ENCODE assay signal across 8 cellular contexts in the genomic region with DNA sequence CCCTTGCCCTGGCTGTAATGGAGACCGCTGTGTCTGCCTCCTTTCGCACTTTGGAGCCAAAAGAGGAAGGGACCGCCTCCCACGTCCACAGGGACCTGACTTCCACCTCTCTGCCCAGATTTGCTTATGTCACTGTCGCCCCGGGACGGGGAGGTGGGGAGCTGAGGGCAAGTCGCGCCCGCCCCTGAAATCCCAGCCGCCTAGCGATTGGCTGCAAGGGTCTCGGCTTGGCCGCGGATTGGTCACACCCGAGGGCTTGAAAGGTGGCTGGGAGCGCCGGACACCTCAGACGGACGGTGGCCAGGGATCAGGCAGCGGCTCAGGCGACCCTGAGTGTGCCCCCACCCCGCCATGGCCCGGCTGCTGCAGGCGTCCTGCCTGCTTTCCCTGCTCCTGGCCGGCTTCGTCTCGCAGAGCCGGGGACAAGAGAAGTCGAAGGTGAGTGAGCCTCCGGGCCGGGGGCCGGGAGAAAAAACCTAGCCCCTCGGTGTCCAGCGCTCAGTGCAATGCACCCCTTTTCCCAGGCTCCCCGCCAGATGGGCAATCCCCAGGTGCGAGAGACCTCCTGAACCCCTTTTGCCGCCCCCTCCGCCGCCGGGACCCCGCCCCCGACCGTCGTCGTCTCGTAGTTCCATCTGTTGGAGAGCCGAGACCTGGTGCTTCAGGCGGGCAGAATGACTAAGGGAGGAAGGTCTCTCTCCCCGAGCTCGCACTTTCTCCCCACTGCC. TPM values are rescaled to one million over a fixed set of nuclear protein-coding genes. Genes with fewer than 3 reads are reported as not detected.
A peak's percentile ranks its signal among the peaks of the same experiment; 100 is the strongest.
DNase-seq lines count a peak whose midpoint lies in the region; ATAC-seq and TF ChIP-seq lines count a peak whose summit lies in the region.

A gene with protein sequence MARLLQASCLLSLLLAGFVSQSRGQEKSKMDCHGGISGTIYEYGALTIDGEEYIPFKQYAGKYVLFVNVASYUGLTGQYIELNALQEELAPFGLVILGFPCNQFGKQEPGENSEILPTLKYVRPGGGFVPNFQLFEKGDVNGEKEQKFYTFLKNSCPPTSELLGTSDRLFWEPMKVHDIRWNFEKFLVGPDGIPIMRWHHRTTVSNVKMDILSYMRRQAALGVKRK (plus strand): TSS at position 288 of the 728 bp plus-strand sequence. CDS start 64 bp downstream, at position 352.

- H3K36me3 ChIP-seq in iPS DF 6.9 (ENCODE audit: control insufficient read depth, insufficient read depth, low read length), result no peaks in the 10 kb centered on the region
- no peaks in the 10 kb centered on the region for H3K36me3 ChIP-seq in rectal smooth muscle tissue (ENCODE audit: control insufficient read depth, insufficient read depth, low read length)

- DNase-seq in activated gamma-delta T cell treated with Interleukin-2 at 50 U/mL for 16 hours (peak; percentile 22), activated gamma-delta T cell (lab: John Stamatoyannopoulos, UW) (no peak), T47D (ENCODE audit: low read depth in 1 of 2, low spot score in 1 of 2) (peak; percentile 94 to 96), iPS DF 6.9 (ENCODE audit: low read depth, low spot score) (peak; percentile 64), foreskin melanocyte (no peak)

- peak within 1 kb of the TSS; percentile 24 for H3K9ac ChIP-seq in rectal smooth muscle tissue (ENCODE audit: low read length)

- no CpG with 5 or more reads among the region's 51 CpGs for WGBS in iPS DF 6.9 (ENCODE audit: insufficient coverage, insufficient read length)

- H3K27me3 ChIP-seq in iPS DF 6.9 (ENCODE audit: control insufficient read depth, insufficient read depth, low read length) (peaks cover 3% of the 10 kb centered on the region; the same call in 1 of the 2 replicates), rectal smooth muscle tissue (ENCODE audit: control insufficient read depth, insufficient read depth, low read length) (no peaks in the 10 kb centered on the region)

- ATAC-seq in HG03095 (IDR thresholded peaks at IDR 0.05; ENCODE audit: unreplicated experiment), result peak; percentile 60

- H3K4me1 ChIP-seq in iPS DF 6.9 (ENCODE audit: control insufficient read depth, insufficient read depth, low read length), result no peaks in the 10 kb centered on the region
- H3K4me1 ChIP-seq in rectal smooth muscle tissue (ENCODE audit: control insufficient read depth, insufficient read depth, low read length), result no peaks in the 10 kb centered on the region

- H3K4me3 ChIP-seq in iPS DF 6.9 (ENCODE audit: low read length) (peak within 1 kb of the TSS; percentile 85), rectal smooth muscle tissue (ENCODE audit: low read length) (peak within 1 kb of the TSS; percentile 76)

- no peaks in the 10 kb centered on the region for H3K9me3 ChIP-seq in iPS DF 6.9 (ENCODE audit: control insufficient read depth, insufficient read depth, low read length)

- H3K27ac ChIP-seq in iPS DF 6.9 (ENCODE audit: low read length), result no peak within 1 kb of the TSS
- H3K27ac ChIP-seq in rectal smooth muscle tissue (ENCODE audit: low read depth, low read length), result peak within 1 kb of the TSS; percentile 19

- in situ Hi-C loops in T47D (cut with HindIII; ENCODE audit: low pct_unique_long_range_greater_than_20kb, low sequenced_read_pairs), result no loop called here

TF ChIP-seq in PFSK-1, 5 proteins besides CTCF, POLR2A, EP300 and RAD21:
- TF ChIP-seq TAF1 (IDR thresholded peaks at IDR 0.05; ENCODE audit: borderline replicate concordance, insufficient read depth, low read length), result peak; percentile 50; the same call in 1 of the 2 replicates
- peak; percentile 68 for TF ChIP-seq POLR2AphosphoS5 (IDR thresholded peaks at IDR 0.05; ENCODE audit: low read depth, low read length)
- no peak for TF ChIP-seq FOXP2 (optimal IDR thresholded peaks at IDR 0.05; ENCODE audit: borderline replicate concordance, extremely low read depth, extremely low read length, insufficient read depth)
- TF ChIP-seq, protein P1, sequence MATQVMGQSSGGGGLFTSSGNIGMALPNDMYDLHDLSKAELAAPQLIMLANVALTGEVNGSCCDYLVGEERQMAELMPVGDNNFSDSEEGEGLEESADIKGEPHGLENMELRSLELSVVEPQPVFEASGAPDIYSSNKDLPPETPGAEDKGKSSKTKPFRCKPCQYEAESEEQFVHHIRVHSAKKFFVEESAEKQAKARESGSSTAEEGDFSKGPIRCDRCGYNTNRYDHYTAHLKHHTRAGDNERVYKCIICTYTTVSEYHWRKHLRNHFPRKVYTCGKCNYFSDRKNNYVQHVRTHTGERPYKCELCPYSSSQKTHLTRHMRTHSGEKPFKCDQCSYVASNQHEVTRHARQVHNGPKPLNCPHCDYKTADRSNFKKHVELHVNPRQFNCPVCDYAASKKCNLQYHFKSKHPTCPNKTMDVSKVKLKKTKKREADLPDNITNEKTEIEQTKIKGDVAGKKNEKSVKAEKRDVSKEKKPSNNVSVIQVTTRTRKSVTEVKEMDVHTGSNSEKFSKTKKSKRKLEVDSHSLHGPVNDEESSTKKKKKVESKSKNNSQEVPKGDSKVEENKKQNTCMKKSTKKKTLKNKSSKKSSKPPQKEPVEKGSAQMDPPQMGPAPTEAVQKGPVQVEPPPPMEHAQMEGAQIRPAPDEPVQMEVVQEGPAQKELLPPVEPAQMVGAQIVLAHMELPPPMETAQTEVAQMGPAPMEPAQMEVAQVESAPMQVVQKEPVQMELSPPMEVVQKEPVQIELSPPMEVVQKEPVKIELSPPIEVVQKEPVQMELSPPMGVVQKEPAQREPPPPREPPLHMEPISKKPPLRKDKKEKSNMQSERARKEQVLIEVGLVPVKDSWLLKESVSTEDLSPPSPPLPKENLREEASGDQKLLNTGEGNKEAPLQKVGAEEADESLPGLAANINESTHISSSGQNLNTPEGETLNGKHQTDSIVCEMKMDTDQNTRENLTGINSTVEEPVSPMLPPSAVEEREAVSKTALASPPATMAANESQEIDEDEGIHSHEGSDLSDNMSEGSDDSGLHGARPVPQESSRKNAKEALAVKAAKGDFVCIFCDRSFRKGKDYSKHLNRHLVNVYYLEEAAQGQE (IDR thresholded peaks at IDR 0.05; ENCODE audit: insufficient read depth in 1 of 2, low read depth in 2 of 2, low read length in 2 of 2), result no peak

RNA-seq across cellular contexts. Expression of the gene that starts here (rescaled TPM):
- 70.6 TPM for polyA plus RNA-seq in PFSK-1 (2012; ENCODE audit: insufficient read length, low read depth)

Comparison
In these comparisons a context has a peak if more than half of its experiments do, and no peak if none do; other contexts are left out.
1. DNase-seq: peak in activated gamma-delta T cell treated with Interleukin-2 at 50 U/mL for 16 hours (single experiment), T47D (2 of 2) and iPS DF 6.9 (single experiment); none in activated gamma-delta T cell (single experiment) and foreskin melanocyte (single experiment).